In the genomic region with DNA sequence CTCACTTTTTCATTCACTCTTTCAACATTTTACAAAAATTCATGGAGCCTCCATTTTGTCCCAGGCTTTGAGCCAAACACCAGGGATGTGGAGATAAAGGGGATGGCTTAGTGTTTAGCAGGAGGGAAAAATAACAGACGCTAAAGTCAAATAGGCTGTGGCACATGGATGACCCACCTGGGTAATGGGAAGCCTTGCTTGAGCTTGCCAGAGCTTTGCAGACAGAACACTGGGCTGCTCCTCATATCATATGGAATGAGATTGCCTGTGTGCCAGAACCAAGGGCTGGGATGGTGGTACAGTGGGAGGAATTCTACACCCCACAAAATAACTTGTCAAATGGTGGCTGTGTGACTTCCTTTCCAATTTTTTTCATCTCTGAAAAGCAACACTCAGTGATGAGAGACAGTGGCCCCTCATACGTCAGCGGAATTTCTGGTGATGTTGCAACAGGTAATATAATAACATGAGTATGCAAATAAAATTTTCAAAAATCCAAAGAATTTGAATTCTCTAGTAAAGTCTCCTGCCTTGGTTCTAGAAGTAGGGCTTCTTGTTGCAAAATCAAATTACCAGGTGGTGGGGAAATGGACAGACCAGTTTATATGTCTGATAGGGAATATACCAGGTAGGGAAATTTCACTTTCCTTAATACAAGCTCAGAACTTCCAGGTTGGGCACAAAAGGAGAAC, we compare ENCODE assay signal across 15 cellular contexts.
"Had no signal": no experiment of that assay in that cellular context is flagged by ENCODE, and none has a peak within 500 bp of the region (broad histone marks: within the 10 kb centered on the region; RNA-seq: fewer than 3 reads in every experiment).

No MANE protein-coding gene starts in this region.

- H3K36me3 ChIP-seq: adrenal gland had no signal

- ATAC-seq: effector memory CD8-positive, alpha-beta T cell; natural killer cell treated with Interleukin-12 subunit alpha and Interleukin-12 subunit beta and Interleukin-15 and Interleukin-18, amount 100 ng/mL, for 72 hours had no signal

- H3K4me3 ChIP-seq: adrenal gland, skin epidermis had no signal

- DNase-seq: activated CD4-positive, alpha-beta T cell treated with anti-CD3 and anti-CD28 coated beads, Interleukin-2, amount 50 U/mL, for 48 hours; activated CD4-positive, CD25-positive, alpha-beta regulatory T cell treated with anti-CD3 and anti-CD28 coated beads, Interleukin-2, amount 50 U/mL, for 72 hours; activated naive CD4-positive, alpha-beta T cell treated with anti-CD3 and anti-CD28 coated beads for 36 hours; adrenal gland; dermis blood vessel endothelial cell; effector memory CD8-positive, alpha-beta T cell; head of caudate nucleus; immature natural killer cell; posterior cingulate gyrus; retina; stimulated activated CD4-positive, alpha-beta T cell treated with anti-CD3 and anti-CD28 coated beads, Interleukin-4, amount 100 ng/mL, for 24 hours; stimulated activated naive CD4-positive, alpha-beta T cell treated with Interleukin-2 at 50 U/mL for 16 hours; T1000 had no signal

- H3K27me3 ChIP-seq: adrenal gland had no signal

- H3K9me3 ChIP-seq: adrenal gland had no signal

- H3K4me1 ChIP-seq: adrenal gland had no signal

- H3K27ac ChIP-seq: adrenal gland, skin epidermis had no signal
